In the genomic region with DNA sequence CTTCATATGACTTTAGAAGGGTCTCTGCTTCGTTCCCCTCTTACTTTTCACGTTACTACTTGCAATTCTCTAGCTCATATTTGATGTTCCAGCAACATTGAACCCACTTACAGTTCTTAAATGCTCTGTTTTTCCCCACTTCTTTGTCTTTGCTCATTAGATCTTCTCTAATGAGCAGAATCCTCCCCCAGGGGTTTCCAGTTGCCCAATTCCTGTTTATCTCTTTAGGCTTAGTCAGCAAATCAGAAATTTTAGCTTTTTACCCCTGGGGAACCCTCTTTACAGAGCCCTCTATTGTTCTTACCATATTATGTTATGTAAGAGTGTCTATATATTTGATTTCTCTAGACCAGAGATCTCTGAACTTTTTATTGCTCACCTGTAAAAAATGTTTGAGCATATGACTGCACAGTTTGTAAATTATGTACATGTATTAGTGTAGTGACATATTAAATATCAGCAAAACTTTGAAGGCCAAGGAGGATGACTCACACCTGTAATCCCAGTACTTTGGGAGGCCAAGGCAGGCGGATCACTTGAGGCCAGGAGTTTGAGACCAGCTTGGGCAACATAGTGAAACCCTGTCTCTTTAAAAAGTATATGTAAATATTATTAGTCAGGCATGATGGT, we compare ENCODE assay signal across 19 cellular contexts.
A peak's percentile ranks its signal among the peaks of the same experiment; 100 is the strongest.
DNase-seq lines count a peak whose midpoint lies in the region; ATAC-seq and TF ChIP-seq lines count a peak whose summit lies in the region.
"Had no signal": no experiment of that assay in that cellular context is flagged by ENCODE, and none has a peak within 500 bp of the region (broad histone marks: within the 10 kb centered on the region; RNA-seq: fewer than 3 reads in every experiment).

No MANE protein-coding gene starts in this region.

- no peaks in the 10 kb centered on the region for H3K4me1 ChIP-seq in aorta (ENCODE audit: control insufficient read depth in 1 of 2, insufficient read depth in 2 of 2, low read length in 2 of 2)
- H3K4me1 ChIP-seq: colonic mucosa had no signal

- DNase-seq in DMS53 (lab: John Stamatoyannopoulos, UW) (peak; percentile 19), DMS53 treated with DMSO at 0.1 percent for 48 hours (lab: John Stamatoyannopoulos, UW; ENCODE audit: unreplicated experiment) (no peak), amniotic epithelial cell (ENCODE audit: low read depth) (peak; percentile 81), foreskin fibroblast (peak; percentile 9 to 22), type B pancreatic cell (ENCODE audit: extremely low spot score, unreplicated experiment) (no peak), posterior vena cava (ENCODE audit: low spot score) (no peak), Ammon's horn (ENCODE audit: low spot score) (no peak), aorta (no peak)
- DNase-seq: activated CD4-positive, alpha-beta T cell treated with anti-CD3 and anti-CD28 coated beads for 36 hours; CD4-positive, alpha-beta memory T cell; colonic mucosa; GOT3; NCI-H1694; NCI-H510A treated with DMSO at 0.1 percent for 48 hours; RPMI8226; upper lobe of left lung had no signal

- H3K9me3 Mint-ChIP-seq in type B pancreatic cell = no peaks in the 10 kb centered on the region
- H3K9me3 Mint-ChIP-seq: stimulated activated effector memory CD8-positive, alpha-beta T cell treated with anti-CD3 and anti-CD28 coated beads, Interleukin-12 subunit alpha, Interleukin-12 subunit beta, amount 100 ng/mL, for 72 hours had no signal

- ATAC-seq in aorta (ENCODE audit: low FRiP score) = no peak
- ATAC-seq: activated CD4-positive, alpha-beta T cell treated with anti-CD3 and anti-CD28 coated beads for 36 hours; sciatic nerve; stimulated activated effector memory CD8-positive, alpha-beta T cell treated with anti-CD3 and anti-CD28 coated beads, Interleukin-12 subunit alpha, Interleukin-12 subunit beta, amount 100 ng/mL, for 72 hours had no signal

- no peak overlapping the region for H3K4me3 Mint-ChIP-seq in type B pancreatic cell
- H3K4me3 Mint-ChIP-seq: activated CD4-positive, alpha-beta T cell treated with anti-CD3 and anti-CD28 coated beads for 36 hours; CD4-positive, alpha-beta memory T cell; stimulated activated effector memory CD8-positive, alpha-beta T cell treated with anti-CD3 and anti-CD28 coated beads, Interleukin-12 subunit alpha, Interleukin-12 subunit beta, amount 100 ng/mL, for 72 hours had no signal

- H3K9me3 ChIP-seq in aorta (ENCODE audit: control insufficient read depth, low read length) = no peaks in the 10 kb centered on the region
- H3K9me3 ChIP-seq: colonic mucosa, upper lobe of left lung had no signal

- no peaks in the 10 kb centered on the region for H3K27me3 ChIP-seq in aorta (ENCODE audit: control insufficient read depth in 1 of 2, insufficient read depth in 2 of 2, low read length in 1 of 2)
- H3K27me3 ChIP-seq: colonic mucosa, upper lobe of left lung had no signal

- 64 to 96% methylated on average over 3 of the region's 3 CpGs for WGBS in aorta, 2 donors

- peak overlapping the region; percentile 67 for H3K27ac Mint-ChIP-seq in type B pancreatic cell
- H3K27ac Mint-ChIP-seq: activated CD4-positive, alpha-beta T cell treated with anti-CD3 and anti-CD28 coated beads for 36 hours; CD4-positive, alpha-beta memory T cell; stimulated activated effector memory CD8-positive, alpha-beta T cell treated with anti-CD3 and anti-CD28 coated beads, Interleukin-12 subunit alpha, Interleukin-12 subunit beta, amount 100 ng/mL, for 72 hours had no signal

- peaks cover 35% of the 10 kb centered on the region for H3K36me3 Mint-ChIP-seq in type B pancreatic cell
- H3K36me3 Mint-ChIP-seq: CD4-positive, alpha-beta memory T cell; stimulated activated effector memory CD8-positive, alpha-beta T cell treated with anti-CD3 and anti-CD28 coated beads, Interleukin-12 subunit alpha, Interleukin-12 subunit beta, amount 100 ng/mL, for 72 hours had no signal

- intact Hi-C loops in posterior vena cava (cut with DNase I) (no loop called here), aorta (cut with DNase I) (no loop called here)

- H3K36me3 ChIP-seq in aorta (ENCODE audit: control insufficient read depth in 1 of 2, insufficient read depth in 2 of 2, low read length in 1 of 2) = no peaks in the 10 kb centered on the region
- H3K36me3 ChIP-seq: colonic mucosa, upper lobe of left lung had no signal

- no peak overlapping the region for H3K27ac ChIP-seq in aorta (ENCODE audit: low read depth in 1 of 2, low read length in 2 of 2)
- H3K27ac ChIP-seq: 22Rv1, colonic mucosa, upper lobe of left lung had no signal

- peaks cover 12% of the 10 kb centered on the region for H3K4me1 Mint-ChIP-seq in type B pancreatic cell (ENCODE audit: unreplicated experiment)
- H3K4me1 Mint-ChIP-seq: activated CD4-positive, alpha-beta T cell treated with anti-CD3 and anti-CD28 coated beads for 36 hours; CD4-positive, alpha-beta memory T cell; stimulated activated effector memory CD8-positive, alpha-beta T cell treated with anti-CD3 and anti-CD28 coated beads, Interleukin-12 subunit alpha, Interleukin-12 subunit beta, amount 100 ng/mL, for 72 hours had no signal

- no peak overlapping the region for H3K4me3 ChIP-seq in foreskin fibroblast (ENCODE audit: low read depth in 1 of 2, low read length in 2 of 2)
- H3K4me3 ChIP-seq in aorta (ENCODE audit: low read length in 2 of 2) = no peak overlapping the region
- H3K4me3 ChIP-seq: colonic mucosa, upper lobe of left lung had no signal

- no peaks in the 10 kb centered on the region for H3K27me3 Mint-ChIP-seq in type B pancreatic cell
- H3K27me3 Mint-ChIP-seq: activated CD4-positive, alpha-beta T cell treated with anti-CD3 and anti-CD28 coated beads for 36 hours; CD4-positive, alpha-beta memory T cell had no signal

- TF ChIP-seq CTCF in foreskin fibroblast (IDR thresholded peaks at IDR 0.05; ENCODE audit: low read depth, low read length) (no peak), type B pancreatic cell (conservative IDR thresholded peaks at IDR 0.05) (no peak)

Comparison
In these comparisons a context has a peak if more than half of its experiments do, and no peak if none do; other contexts are left out.
1. DNase-seq: peak in DMS53 (single experiment), amniotic epithelial cell (single experiment) and foreskin fibroblast (2 of 2); none in DMS53 treated with DMSO at 0.1 percent for 48 hours (single experiment), type B pancreatic cell (single experiment), posterior vena cava (single experiment), Ammon's horn (single experiment) and aorta (0 of 2).